Comparison of ENCODE assay signal across 8 cellular contexts in genomic region chr2:121754851-121755236, GRCh38. TPM values are rescaled to one million over a fixed set of nuclear protein-coding genes. Genes with fewer than 3 reads are reported as not detected.
A peak's percentile ranks its signal among the peaks of the same experiment; 100 is the strongest.
DNase-seq lines count a peak whose midpoint lies in the region; ATAC-seq and TF ChIP-seq lines count a peak whose summit lies in the region.

No MANE protein-coding gene starts in this region.

- intact Hi-C loops in psoas muscle (cut with DNase I) = no loop called here

- H3K9ac ChIP-seq in OCI-LY3 (ENCODE audit: low read length) = peak overlapping the region; percentile 67

- WGBS in psoas muscle, 3 donors = 1 to 2% (median 2%) methylated on average over 8 of the region's 8 CpGs

- peak overlapping the region; percentile 48; the same call in 1 of the 2 replicates for H2AFZ ChIP-seq in OCI-LY3 (ENCODE audit: low read depth, low read length)

- H3K4me1 ChIP-seq in OCI-LY3 (ENCODE audit: low read length) (peaks cover 10% of the 10 kb centered on the region), psoas muscle (peaks cover 19% of the 10 kb centered on the region)

- H3K79me2 ChIP-seq in OCI-LY3 (ENCODE audit: low read length) = peaks cover 43% of the 10 kb centered on the region

- peak overlapping the region; percentile 94 for H3K4me2 ChIP-seq in OCI-LY3 (ENCODE audit: low read length)

- TF ChIP-seq CTCF in OCI-LY3 (IDR thresholded peaks at IDR 0.05; ENCODE audit: low read depth, low read length) (no peak), epithelial cell of esophagus (IDR thresholded peaks at IDR 0.05; ENCODE audit: insufficient read depth, low read depth, low read length, missing control alignments) (no peak), psoas muscle (IDR thresholded peaks at IDR 0.05) (no peak)

- no peak overlapping the region for H3K27ac ChIP-seq in OCI-LY3 (ENCODE audit: low read length)
- H3K27ac ChIP-seq in psoas muscle = peak overlapping the region; percentile 76

- no peaks in the 10 kb centered on the region for H3K9me3 ChIP-seq in OCI-LY3 (ENCODE audit: insufficient read depth, low read length)
- H3K9me3 ChIP-seq in psoas muscle = no peaks in the 10 kb centered on the region

- H3K36me3 ChIP-seq in OCI-LY3 (replicated peaks; ENCODE audit: low read depth, low read length) (peaks cover 10% of the 10 kb centered on the region), psoas muscle (ENCODE audit: insufficient read depth in 1 of 2, low read depth in 1 of 2) (peaks cover 0 to 23% of the 10 kb centered on the region in 2 donors)

- no peak for DNase-seq in epithelial cell of esophagus (ENCODE audit: low read depth)
- no peak for DNase-seq in psoas muscle
- DNase-seq in A172 (ENCODE audit: low spot score) = no peak
- no peak for DNase-seq in activated CD8-positive, alpha-beta memory T cell treated with anti-CD3 and anti-CD28 coated beads, Interleukin-2, amount 50 U/mL, for 4 hours

- H3K27me3 ChIP-seq in OCI-LY3 (ENCODE audit: low read depth, low read length) (no peaks in the 10 kb centered on the region), psoas muscle (ENCODE audit: insufficient read depth in 3 of 3, low read length in 2 of 3) (no peaks in the 10 kb centered on the region)

- peak; percentile 1 for ATAC-seq in GM21529 (IDR thresholded peaks at IDR 0.05; ENCODE audit: unreplicated experiment)
- peak in 1 of 4 donors; percentile 14 for ATAC-seq in psoas muscle
- no peak for ATAC-seq in HG03175 (IDR thresholded peaks at IDR 0.05; ENCODE audit: unreplicated experiment)
- ATAC-seq in GM21367 (IDR thresholded peaks at IDR 0.05; ENCODE audit: unreplicated experiment) = no peak

- H3K4me3 ChIP-seq in OCI-LY3 (ENCODE audit: low read length) (peak overlapping the region; percentile 96), epithelial cell of esophagus (ENCODE audit: low read length) (peak overlapping the region; percentile 98), psoas muscle (peak overlapping the region; percentile 78)

- H4K20me1 ChIP-seq in OCI-LY3 (ENCODE audit: insufficient read depth, low read length) = no peaks in the 10 kb centered on the region

RNA-seq across cellular contexts. Expression of gene TSN, which starts 0.6 kb away (rescaled TPM):
- total RNA-seq in psoas muscle = 10 to 100 TPM; 38.0 to 50.5 (median 42.7) TPM
- 10 to 100 TPM; 25.0 to 68.4 (median 35.1) TPM for polyA plus RNA-seq in psoas muscle
- 114 and 144 TPM in 2 replicates for total RNA-seq in A172 (2014; rRNA removed; shearing (Covaris generic))

RNA-seq across cellular contexts. Expression of gene NIFK, which starts 18.2 kb away (rescaled TPM):
- total RNA-seq in psoas muscle = 10 to 100 TPM; 46.5 to 74.3 (median 56.6) TPM
- 100 to 1,000 TPM in 1 of 3 donors, 10 to 100 TPM in 2; 48.8 to 116 (median 48.9) TPM for polyA plus RNA-seq in psoas muscle
- total RNA-seq in A172 (2014; rRNA removed; shearing (Covaris generic)) = 83.4 and 147 TPM in 2 replicates
